ENCODE assay signal across 13 cellular contexts in the genomic region with DNA sequence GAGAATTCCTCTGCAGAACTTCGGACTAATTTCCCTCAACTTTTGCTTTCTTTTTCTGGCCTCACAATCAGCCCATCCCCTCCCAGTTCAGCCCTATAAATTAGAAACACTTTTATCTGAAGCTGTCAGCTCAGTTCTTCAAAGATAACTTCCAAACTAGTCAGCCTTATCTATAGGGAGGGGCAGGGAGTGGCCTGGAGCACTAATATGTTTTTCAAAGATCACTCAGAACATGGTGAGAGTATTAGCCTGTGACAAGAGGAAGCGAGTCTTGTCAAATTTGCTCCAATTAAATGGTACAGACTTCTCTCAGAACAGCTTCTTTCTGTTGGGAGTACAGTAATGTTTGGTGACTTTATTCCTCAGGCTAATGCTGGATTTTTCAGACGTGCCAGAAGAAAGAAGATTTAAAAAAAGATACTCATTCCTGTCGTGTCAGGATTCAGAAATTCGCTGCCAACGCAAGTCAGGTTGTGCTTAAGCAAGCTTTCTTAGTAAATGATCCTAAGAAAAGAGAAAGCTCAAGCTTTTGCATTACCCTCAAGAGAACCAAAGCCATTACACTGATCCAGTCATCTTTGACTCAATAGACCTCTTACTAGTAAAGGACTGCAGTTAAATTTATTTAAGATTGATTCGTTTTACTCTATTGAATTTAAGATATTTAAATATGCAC.
DNase-seq lines count a peak whose midpoint lies in the region; ATAC-seq and TF ChIP-seq lines count a peak whose summit lies in the region.
"Had no signal": no experiment of that assay in that cellular context is flagged by ENCODE, and none has a peak within 500 bp of the region (broad histone marks: within the 10 kb centered on the region; RNA-seq: fewer than 3 reads in every experiment).

No MANE protein-coding gene starts in this region.

- TF ChIP-seq CTCF in CD14-positive monocyte (IDR thresholded peaks at IDR 0.05) (no peak), breast epithelium (IDR thresholded peaks at IDR 0.05) (no peak), osteoblast (IDR thresholded peaks at IDR 0.05; ENCODE audit: extremely low read depth, low read depth, low read length) (no peak)

- H3K27me3 ChIP-seq in breast epithelium (no peaks in the 10 kb centered on the region), osteoblast (ENCODE audit: insufficient read depth, low read length) (no peaks in the 10 kb centered on the region)
- H3K27me3 ChIP-seq in naive thymus-derived CD4-positive, alpha-beta T cell (ENCODE audit: control insufficient read depth in 2 of 2, insufficient read depth in 2 of 2, low read length in 2 of 2), result no peaks in the 10 kb centered on the region

- no peak overlapping the region for H3K4me2 ChIP-seq in osteoblast (ENCODE audit: insufficient read depth, low read length)

- H3K9me3 ChIP-seq in breast epithelium, result no peaks in the 10 kb centered on the region
- H3K9me3 ChIP-seq in naive thymus-derived CD4-positive, alpha-beta T cell (ENCODE audit: control insufficient read depth in 2 of 3, low read length in 3 of 3), result no peaks in the 10 kb centered on the region
- H3K9me3 ChIP-seq in osteoblast (ENCODE audit: low read depth, low read length), result no peaks in the 10 kb centered on the region

- POLR2A ChIA-PET in naive thymus-derived CD4-positive, alpha-beta T cell (lab: Charles Lee), result no interaction called here

- H3K4me1 ChIP-seq in breast epithelium (no peaks in the 10 kb centered on the region), osteoblast (ENCODE audit: insufficient read depth, low read length) (no peaks in the 10 kb centered on the region)
- no peaks in the 10 kb centered on the region for H3K4me1 ChIP-seq in naive thymus-derived CD4-positive, alpha-beta T cell (ENCODE audit: control insufficient read depth in 2 of 2, insufficient read depth in 2 of 2, low read length in 2 of 2)

- H3K4me3 Mint-ChIP-seq in CD14-positive monocyte, result peak overlapping the region; percentile 65 to 83
- H3K4me3 Mint-ChIP-seq in naive thymus-derived CD4-positive, alpha-beta T cell, result peak overlapping the region in 7 of 10 donors; percentile 19 to 70 (median 35)
- H3K4me3 Mint-ChIP-seq: activated T-cell treated with anti-CD3 and anti-CD28 coated beads, Interleukin-2, amount 50 U/mL, for 72 hours had no signal

- no peaks in the 10 kb centered on the region for H4K20me1 ChIP-seq in osteoblast (ENCODE audit: insufficient read depth, low read length)

- peak overlapping the region; percentile 12 to 61 (median 41) for H3K4me3 ChIP-seq in breast epithelium
- no peak overlapping the region for H3K4me3 ChIP-seq in naive thymus-derived CD4-positive, alpha-beta T cell (ENCODE audit: low read length)
- H3K4me3 ChIP-seq in osteoblast (ENCODE audit: insufficient read depth, low read length), result no peak overlapping the region

- peaks cover 0 to 1% (median 0%) of the 10 kb centered on the region in 3 donors for H3K27me3 Mint-ChIP-seq in CD14-positive monocyte (ENCODE audit: low read depth in 3 of 3)
- no peaks in the 10 kb centered on the region for H3K27me3 Mint-ChIP-seq in naive thymus-derived CD4-positive, alpha-beta T cell

- H3K27ac ChIP-seq in breast epithelium, result peak overlapping the region in 1 of 2 donors; percentile 10
- H3K27ac ChIP-seq in naive thymus-derived CD4-positive, alpha-beta T cell (ENCODE audit: low read depth, low read length), result no peak overlapping the region
- no peak overlapping the region for H3K27ac ChIP-seq in osteoblast (ENCODE audit: low read depth, low read length)

- H3K36me3 ChIP-seq in breast epithelium, result no peaks in the 10 kb centered on the region
- H3K36me3 ChIP-seq in naive thymus-derived CD4-positive, alpha-beta T cell (ENCODE audit: control insufficient read depth in 2 of 3, insufficient read depth in 3 of 3, low read length in 3 of 3), result no peaks in the 10 kb centered on the region
- H3K36me3 ChIP-seq in osteoblast (ENCODE audit: insufficient read depth, low read length), result no peaks in the 10 kb centered on the region

- no peaks in the 10 kb centered on the region for H3K79me2 ChIP-seq in osteoblast (ENCODE audit: insufficient read depth, low read length)

- ATAC-seq in naive thymus-derived CD4-positive, alpha-beta T cell, result no peak
- ATAC-seq in GM19397 (IDR thresholded peaks at IDR 0.05; ENCODE audit: unreplicated experiment), result no peak
- ATAC-seq: activated T-cell treated with anti-CD3 and anti-CD28 coated beads, Interleukin-2, amount 50 U/mL, for 72 hours had no signal

- peaks cover 0 to 4% (median 0%) of the 10 kb centered on the region in 7 donors for H3K9me3 Mint-ChIP-seq in CD14-positive monocyte
- peaks cover 0 to 15% (median 5%) of the 10 kb centered on the region in 11 donors for H3K9me3 Mint-ChIP-seq in naive thymus-derived CD4-positive, alpha-beta T cell

- peaks cover 15% of the 10 kb centered on the region for H3K4me1 Mint-ChIP-seq in CD14-positive monocyte
- peaks cover 0 to 29% (median 5%) of the 10 kb centered on the region in 7 donors for H3K4me1 Mint-ChIP-seq in naive thymus-derived CD4-positive, alpha-beta T cell

- intact Hi-C loops in CD14-positive monocyte (cut with micrococcal nuclease) (no loop called here), breast epithelium (cut with DNase I; ENCODE audit: low total_unique reads) (loop anchor here (5.0 kb wide), 1 partner anchor 157 kb away; no protein-coding TSS in a partner anchor)
- intact Hi-C loops in naive thymus-derived CD4-positive, alpha-beta T cell (cut with micrococcal nuclease), result no loop called here

- peak overlapping the region in 1 of 7 donors; percentile 5 for H3K27ac Mint-ChIP-seq in CD14-positive monocyte
- peak overlapping the region in 1 of 9 donors; percentile 31 for H3K27ac Mint-ChIP-seq in naive thymus-derived CD4-positive, alpha-beta T cell
- H3K27ac Mint-ChIP-seq: activated T-cell treated with anti-CD3 and anti-CD28 coated beads, Interleukin-2, amount 50 U/mL, for 72 hours had no signal

- CTCF ChIA-PET in naive thymus-derived CD4-positive, alpha-beta T cell (lab: Charles Lee), result no interaction called here

- no peaks in the 10 kb centered on the region for H3K36me3 Mint-ChIP-seq in CD14-positive monocyte
- H3K36me3 Mint-ChIP-seq in naive thymus-derived CD4-positive, alpha-beta T cell, result no peaks in the 10 kb centered on the region

- DNase-seq in CD14-positive monocyte (ENCODE audit: low spot score) (no peak), LoVo (ENCODE audit: low spot score) (peak; percentile 44), breast epithelium (ENCODE audit: low spot score in 2 of 2) (no peak), osteoblast (ENCODE audit: insufficient read length, low spot score, missing footprints) (no peak), NCI-H2196 treated with DMSO at 0.1 percent for 48 hours (lab: John Stamatoyannopoulos, UW; ENCODE audit: unreplicated experiment) (no peak), NCI-H1105 (lab: John Stamatoyannopoulos, UW) (no peak)
- no peak for DNase-seq in naive thymus-derived CD4-positive, alpha-beta T cell
- DNase-seq: activated T-cell treated with anti-CD3 and anti-CD28 coated beads, Interleukin-2, amount 50 U/mL, for 72 hours; central memory CD4-positive, alpha-beta T cell; kidney; NCI-H146; posterior cingulate gyrus had no signal

- no peak for TF ChIP-seq POLR2A in breast epithelium (IDR thresholded peaks at IDR 0.05)

- H2AFZ ChIP-seq in osteoblast (ENCODE audit: low read length), result no peak overlapping the region

Comparison
In these comparisons a context has a peak if more than half of its experiments do, and no peak if none do; other contexts are left out.
1. H3K4me3 ChIP-seq: peak in breast epithelium (3 of 3); none in naive thymus-derived CD4-positive, alpha-beta T cell (single experiment) and osteoblast (single experiment).